9 cellular contexts compared by ENCODE assay signal in the genomic region with DNA sequence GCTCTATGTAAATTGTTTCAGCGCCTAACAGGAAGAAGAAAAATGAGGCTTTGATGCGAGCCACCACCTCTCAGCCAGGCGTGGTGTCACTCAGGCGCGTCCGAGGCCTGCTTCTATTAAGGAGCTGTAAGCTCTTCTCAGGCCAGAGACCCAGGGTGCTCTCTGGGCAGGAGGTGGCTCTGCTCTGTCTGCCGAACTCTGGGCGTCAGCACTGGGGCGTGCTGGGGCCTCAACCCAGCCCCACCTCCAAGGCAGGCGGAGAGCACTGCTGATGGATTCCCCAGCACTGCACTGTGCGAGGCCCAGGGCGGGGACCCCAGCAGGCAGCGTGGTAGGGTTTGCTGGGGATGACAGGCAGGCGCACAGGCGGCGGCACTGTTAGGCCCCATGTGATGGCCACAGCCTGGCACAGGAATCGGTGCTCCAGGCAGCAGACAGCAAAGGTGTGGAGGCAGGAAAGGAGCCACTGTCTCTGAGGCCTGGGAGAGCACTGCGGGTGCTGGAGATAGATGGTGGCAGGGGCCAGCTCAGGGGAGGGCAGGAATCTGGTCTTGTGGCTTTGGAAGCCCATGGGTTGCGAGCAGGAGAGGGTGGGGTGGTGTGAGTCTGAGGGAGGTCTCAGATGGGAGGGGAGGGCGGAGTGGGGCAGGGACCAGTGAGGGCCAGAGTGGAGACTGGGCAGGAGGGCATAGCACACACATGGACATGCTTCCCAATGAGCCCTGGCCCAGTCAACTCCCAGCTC.
DNase-seq lines count a peak whose midpoint lies in the region; ATAC-seq, FAIRE-seq and TF ChIP-seq lines count a peak whose summit lies in the region.
"Had no signal": no experiment of that assay in that cellular context is flagged by ENCODE, and none has a peak within 500 bp of the region (broad histone marks: within the 10 kb centered on the region; RNA-seq: fewer than 3 reads in every experiment).

No MANE protein-coding gene starts in this region.

- DNase-seq in activated naive CD8-positive, alpha-beta T cell treated with anti-CD3 and anti-CD28 coated beads for 36 hours = no peak
- DNase-seq in neuronal stem cell (ENCODE audit: low spot score) = no peak
- no peak for DNase-seq in D721Med (ENCODE audit: insufficient read length, low spot score)
- no peak for DNase-seq in NCI-H2107 treated with DMSO at 0.1 percent for 48 hours (lab: John Stamatoyannopoulos, UW; ENCODE audit: unreplicated experiment)
- no peak for DNase-seq in gastrocnemius medialis
- DNase-seq in DMS53 (lab: John Stamatoyannopoulos, UW) = no peak
- DNase-seq: NCI-H1694 treated with DMSO at 0.1 percent for 48 hours had no signal

- peaks cover 18% of the 10 kb centered on the region for H3K79me1 ChIP-seq in neuronal stem cell (ENCODE audit: low read depth, low read length)

- H3K14ac ChIP-seq in neuronal stem cell (ENCODE audit: low read length) = peak overlapping the region; percentile 97

- H3K27ac Mint-ChIP-seq in activated naive CD8-positive, alpha-beta T cell treated with anti-CD3 and anti-CD28 coated beads for 36 hours = peak overlapping the region; percentile 74

- H2BK120ac ChIP-seq in neuronal stem cell (ENCODE audit: low read depth, low read length) = peak overlapping the region; percentile 67

- H3K4me1 Mint-ChIP-seq in activated naive CD8-positive, alpha-beta T cell treated with anti-CD3 and anti-CD28 coated beads for 36 hours = peaks cover 33% of the 10 kb centered on the region

- ATAC-seq in GM18858 (IDR thresholded peaks at IDR 0.05; ENCODE audit: unreplicated experiment) = peak; percentile 64
- ATAC-seq in HG02642 (IDR thresholded peaks at IDR 0.05; ENCODE audit: poor library complexity, unreplicated experiment) = peak; percentile 58
- ATAC-seq in gastrocnemius medialis = no peak

- H3K4me2 ChIP-seq in neuronal stem cell (ENCODE audit: insufficient read depth, low read length, poor library complexity, severe bottlenecking) = no peak overlapping the region

- H3K36me3 ChIP-seq in neuronal stem cell (replicated peaks in 1 of 2; ENCODE audit: control insufficient read depth in 2 of 2, insufficient read depth in 2 of 2, low read length in 2 of 2) = peaks cover 0 to 23% of the 10 kb centered on the region in 2 donors
- no peaks in the 10 kb centered on the region for H3K36me3 ChIP-seq in gastrocnemius medialis

- no peak for TF ChIP-seq POLR2A in gastrocnemius medialis (IDR thresholded peaks at IDR 0.05)

- no peak for TF ChIP-seq CTCF in D721Med (IDR thresholded peaks at IDR 0.05; ENCODE audit: insufficient read depth, missing control alignments)
- TF ChIP-seq CTCF in gastrocnemius medialis (IDR thresholded peaks at IDR 0.05 in 4 of 5, conservative IDR thresholded peaks at IDR 0.05 in 1 of 5) = no peak

- no peaks in the 10 kb centered on the region for H3K9me3 ChIP-seq in neuronal stem cell (replicated peaks in 1 of 2; ENCODE audit: control insufficient read depth in 2 of 2, insufficient read depth in 1 of 2, low read depth in 1 of 2, low read length in 2 of 2)
- H3K9me3 ChIP-seq in gastrocnemius medialis = no peaks in the 10 kb centered on the region

- H3K4me1 ChIP-seq in neuronal stem cell (ENCODE audit: control insufficient read depth in 2 of 2, insufficient read depth in 1 of 2, low read depth in 1 of 2, low read length in 2 of 2) = peaks cover 51 to 65% of the 10 kb centered on the region in 2 donors
- H3K4me1 ChIP-seq in gastrocnemius medialis = peaks cover 45 to 51% of the 10 kb centered on the region in 2 donors

- peak overlapping the region; percentile 50 for H2BK15ac ChIP-seq in neuronal stem cell (ENCODE audit: low read length)

- intact Hi-C loops in gastrocnemius medialis (cut with DNase I; ENCODE audit: low total_unique reads) = no loop called here

- no peaks in the 10 kb centered on the region for H3K27me3 ChIP-seq in neuronal stem cell (ENCODE audit: control insufficient read depth in 3 of 3, insufficient read depth in 3 of 3, low read depth in 1 of 3, low read length in 3 of 3)
- H3K27me3 ChIP-seq in gastrocnemius medialis = no peaks in the 10 kb centered on the region

- H2BK5ac ChIP-seq in neuronal stem cell (ENCODE audit: low read length) = peak overlapping the region; percentile 95

- H3K9me3 Mint-ChIP-seq in activated naive CD8-positive, alpha-beta T cell treated with anti-CD3 and anti-CD28 coated beads for 36 hours = no peaks in the 10 kb centered on the region

- H3K4me3 ChIP-seq in neuronal stem cell (ENCODE audit: low read length in 2 of 2) (no peak overlapping the region), gastrocnemius medialis (no peak overlapping the region)

- peak overlapping the region; percentile 57 for H3K23ac ChIP-seq in neuronal stem cell (ENCODE audit: low read depth, low read length, poor library complexity)

- no CpG with 5 or more reads among the region's 20 CpGs for WGBS in neuronal stem cell (ENCODE audit: extremely low coverage in 2 of 2, insufficient read length in 2 of 2, insufficient replicate concordance in 1 of 2), 2 donors

- no peak overlapping the region for H4K8ac ChIP-seq in neuronal stem cell (ENCODE audit: low read depth, low read length)

- FAIRE-seq in D721Med (lab: Jason Lieb, UNC) = no peak

- H3K4ac ChIP-seq in neuronal stem cell (ENCODE audit: low read length) = peak overlapping the region; percentile 97

- H3K27ac ChIP-seq in neuronal stem cell (replicated peaks; ENCODE audit: low read length) (peak overlapping the region; percentile 88), gastrocnemius medialis (no peak overlapping the region)

- peak overlapping the region; percentile 94 for H2AK5ac ChIP-seq in neuronal stem cell (ENCODE audit: low read depth, low read length)

- no peaks in the 10 kb centered on the region for H3K27me3 Mint-ChIP-seq in activated naive CD8-positive, alpha-beta T cell treated with anti-CD3 and anti-CD28 coated beads for 36 hours

- H3K9ac ChIP-seq in neuronal stem cell (ENCODE audit: low read depth, low read length, poor library complexity) = peak overlapping the region; percentile 65

- in situ Hi-C loops in gastrocnemius medialis (cut with MboI; ENCODE audit: low sequenced_read_pairs in 4 of 4) = no loop called here

- peak overlapping the region; percentile 98 for H4K91ac ChIP-seq in neuronal stem cell (ENCODE audit: low read depth, low read length, poor library complexity)

- peak overlapping the region; percentile 45 for H3K4me3 Mint-ChIP-seq in activated naive CD8-positive, alpha-beta T cell treated with anti-CD3 and anti-CD28 coated beads for 36 hours

- peak overlapping the region; percentile 89 for H2BK12ac ChIP-seq in neuronal stem cell (ENCODE audit: low read length)

- peak overlapping the region; percentile 99 for H3K18ac ChIP-seq in neuronal stem cell (ENCODE audit: low read length)

- H2AFZ ChIP-seq in neuronal stem cell (ENCODE audit: low read length) = no peak overlapping the region

- H3K36me3 Mint-ChIP-seq in activated naive CD8-positive, alpha-beta T cell treated with anti-CD3 and anti-CD28 coated beads for 36 hours = peaks cover 5% of the 10 kb centered on the region

Comparison
In these comparisons a context has a peak if more than half of its experiments do, and no peak if none do; other contexts are left out.
1. ATAC-seq: peak in GM18858 (single experiment) and HG02642 (single experiment); none in gastrocnemius medialis (0 of 2).